18 cellular contexts compared by ENCODE assay signal in the genomic region with DNA sequence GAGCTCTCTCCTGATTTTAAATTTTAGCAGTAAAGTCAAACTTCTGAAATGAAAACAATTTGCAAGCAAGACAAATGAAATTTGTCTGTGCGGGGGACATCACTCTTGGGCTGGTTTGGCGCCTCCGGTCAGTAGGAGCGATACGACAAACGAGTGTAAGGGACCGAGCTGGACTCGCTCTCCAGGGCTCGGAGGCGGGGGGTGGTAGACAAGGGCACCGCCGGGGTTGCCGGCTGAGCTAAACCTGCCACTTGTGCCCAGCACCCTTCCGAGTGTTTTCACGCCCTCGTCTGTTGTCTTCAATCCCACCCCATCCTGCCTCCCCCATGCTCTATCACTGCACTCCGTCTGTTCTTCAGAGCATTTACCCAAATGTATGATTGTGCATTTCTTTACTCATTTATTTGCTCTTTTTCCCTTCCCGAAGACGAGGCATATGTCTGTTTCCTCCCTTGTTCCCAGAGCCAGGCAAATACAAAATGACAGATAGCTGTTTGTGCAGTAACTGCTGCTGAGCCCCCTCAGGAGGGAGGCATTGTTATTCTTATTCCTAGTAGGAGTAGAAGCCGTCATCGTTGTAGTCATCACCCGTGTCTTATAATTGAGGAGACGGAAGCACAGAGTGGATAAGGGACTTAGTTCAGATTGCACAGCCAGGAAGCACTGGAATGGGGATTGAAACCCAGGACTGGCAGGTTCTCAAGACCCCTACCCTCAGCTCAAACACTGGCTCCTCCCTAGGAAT.
DNase-seq lines count a peak whose midpoint lies in the region; ATAC-seq, FAIRE-seq and TF ChIP-seq lines count a peak whose summit lies in the region.
"Had no signal": no experiment of that assay in that cellular context is flagged by ENCODE, and none has a peak within 500 bp of the region (broad histone marks: within the 10 kb centered on the region; RNA-seq: fewer than 3 reads in every experiment).

No MANE protein-coding gene starts in this region.

- dilution Hi-C loops in IMR-90 (cut with HindIII; ENCODE audit: low sequenced_read_pairs, unreplicated experiment) (no loop called here), mammary epithelial cell (cut with HindIII; ENCODE audit: low sequenced_read_pairs) (no loop called here)

- BruUV-seq in IMR-90 (replicated peaks; lab: Mats Ljungman, UMichigan) (no TSS peak), K562 (replicated peaks; lab: Mats Ljungman, UMichigan) (no TSS peak), mammary epithelial cell (replicated peaks; lab: Mats Ljungman, UMichigan) (no TSS peak)

- no peak overlapping the region for H2BK20ac ChIP-seq in IMR-90 (ENCODE audit: low read depth, low read length)

- H4K8ac ChIP-seq in IMR-90 (ENCODE audit: low read depth in 2 of 2, low read length in 2 of 2) = no peak overlapping the region

- FAIRE-seq in K562 (lab: Jason Lieb, UNC) = no peak
- FAIRE-seq: GM12878, H1 had no signal

- H3K79me2 ChIP-seq in K562 (ENCODE audit: control insufficient read depth, insufficient read depth, low read length) (no peaks in the 10 kb centered on the region), mammary epithelial cell (ENCODE audit: insufficient read depth, low read length) (no peaks in the 10 kb centered on the region)

- H2AK5ac ChIP-seq in IMR-90 (ENCODE audit: low read depth, low read length) = no peak overlapping the region

- no peaks in the 10 kb centered on the region for H4K20me1 ChIP-seq in IMR-90 (ENCODE audit: insufficient read depth, low read length)
- peaks cover 4% of the 10 kb centered on the region; the same call in 1 of the 2 replicates for H4K20me1 ChIP-seq in K562 (replicated peaks; ENCODE audit: control insufficient read depth, insufficient read depth, low read length)
- H4K20me1 ChIP-seq in mammary epithelial cell (ENCODE audit: insufficient read depth, low read length) = no peaks in the 10 kb centered on the region

- H3K4me3 ChIP-seq in IMR-90 (ENCODE audit: insufficient read depth, low read depth, low read length) (no peak overlapping the region), K562 (no peak overlapping the region), upper lobe of right lung (no peak overlapping the region), mammary epithelial cell (replicated peaks in 1 of 3; ENCODE audit: insufficient read depth in 1 of 3, low read depth in 2 of 3, low read length in 3 of 3) (no peak overlapping the region)
- H3K4me3 ChIP-seq: GM12878 had no signal

- no peak for TF ChIP-seq CTCF in IMR-90 (conservative IDR thresholded peaks at IDR 0.05; ENCODE audit: low read depth, low read length)
- TF ChIP-seq CTCF in K562 (IDR thresholded peaks at IDR 0.05 in 2 of 3, conservative IDR thresholded peaks at IDR 0.05 in 1 of 3; ENCODE audit: insufficient read depth in 2 of 3, low read depth in 1 of 3, low read length in 3 of 3) = no peak
- no peak for TF ChIP-seq CTCF in upper lobe of right lung (IDR thresholded peaks at IDR 0.05)
- TF ChIP-seq CTCF in mammary epithelial cell (conservative IDR thresholded peaks at IDR 0.05 in 1 of 2, IDR thresholded peaks at IDR 0.05 in 1 of 2; ENCODE audit: extremely low read depth in 1 of 2, insufficient read depth in 1 of 2, low read depth in 1 of 2, low read length in 2 of 2) = no peak

- no peak overlapping the region; the same call in 1 of the 2 replicates for H3K23ac ChIP-seq in IMR-90 (ENCODE audit: low read depth, low read length)

- CTCF ChIA-PET in IMR-90 (lab: Yijun Ruan, JAX) = no interaction called here
- CTCF ChIA-PET in K562 (lab: Yijun Ruan, JAX; ENCODE audit: low intra/inter-chr PET ratio) = no interaction called here
- CTCF ChIA-PET in mammary epithelial cell (lab: Charles Lee; ENCODE audit: low non-redundant PET) = no interaction called here

- DNase-seq in IMR-90 (no peak), K562 (ENCODE audit: extremely low read depth in 1 of 4, low spot score in 3 of 4) (no peak), mesenteric fat pad (ENCODE audit: low spot score) (peak; percentile 64), upper lobe of right lung (peak; percentile 30), mammary epithelial cell (no peak), globus pallidus (ENCODE audit: low spot score) (no peak)
- no peak for DNase-seq in activated T-cell treated with anti-CD3 and anti-CD28 coated beads, Interleukin-2, amount 50 U/mL, for 24 hours
- DNase-seq: C1 segment of cervical spinal cord; CD8-positive, alpha-beta memory T cell; DMS53; EL; NCI-H1417; NCI-H187; NCI-H2107; NCI-H524; NCI-H82 had no signal

- peak overlapping the region; percentile 5; the same call in 1 of the 2 replicates for H3K4ac ChIP-seq in IMR-90 (ENCODE audit: low read depth, low read length)

- TF ChIP-seq EP300 in K562 (IDR thresholded peaks at IDR 0.05; ENCODE audit: low read length) = no peak

- H3K27ac Mint-ChIP-seq in activated T-cell treated with anti-CD3 and anti-CD28 coated beads, Interleukin-2, amount 50 U/mL, for 24 hours = no peak overlapping the region

- H3K36me3 ChIP-seq in IMR-90 (ENCODE audit: control insufficient read depth, insufficient read depth, low read length) = no peaks in the 10 kb centered on the region
- H3K36me3 ChIP-seq in K562 (ENCODE audit: control insufficient read depth, insufficient read depth, low read length) = no peaks in the 10 kb centered on the region
- H3K36me3 ChIP-seq in upper lobe of right lung = no peaks in the 10 kb centered on the region
- H3K36me3 ChIP-seq in mammary epithelial cell (ENCODE audit: insufficient read depth, low read length) = no peaks in the 10 kb centered on the region

- TF ChIP-seq RAD21 in IMR-90 (IDR thresholded peaks at IDR 0.05; ENCODE audit: low read length) = no peak
- TF ChIP-seq RAD21 in K562 (CRISPR knock-in tag; conservative IDR thresholded peaks at IDR 0.05 in 1 of 2, IDR thresholded peaks at IDR 0.05 in 1 of 2) = no peak

- ATAC-seq in IMR-90 (ENCODE audit: low read depth) (no peak), K562 (no peak), upper lobe of right lung (no peak)
- ATAC-seq: GM12878 had no signal

- no peak overlapping the region for H2AK9ac ChIP-seq in IMR-90 (replicated peaks; ENCODE audit: low read depth, low read length, poor library complexity)

- H3K27me3 ChIP-seq in IMR-90 (ENCODE audit: control insufficient read depth, insufficient read depth, low read length) (peaks cover 4% of the 10 kb centered on the region; the same call in 1 of the 2 replicates), K562 (ENCODE audit: control insufficient read depth in 2 of 2, insufficient read depth in 2 of 2, low read length in 2 of 2) (peaks cover 49 to 74% of the 10 kb centered on the region in 2 experiments), upper lobe of right lung (no peaks in the 10 kb centered on the region), mammary epithelial cell (ENCODE audit: insufficient read depth, low read length) (no peaks in the 10 kb centered on the region)

- H3K9me3 ChIP-seq in IMR-90 (ENCODE audit: control insufficient read depth, insufficient read depth, low read length) (no peaks in the 10 kb centered on the region), K562 (replicated peaks; ENCODE audit: control insufficient read depth, insufficient read depth, low read depth, low read length) (no peaks in the 10 kb centered on the region; the same call in 1 of the 2 replicates), upper lobe of right lung (no peaks in the 10 kb centered on the region), mammary epithelial cell (replicated peaks; ENCODE audit: insufficient read depth, low read length) (peaks cover 5% of the 10 kb centered on the region)

- H4K5ac ChIP-seq in IMR-90 (ENCODE audit: low read depth, low read length) = no peak overlapping the region

- TF ChIP-seq POLR2A in IMR-90 (IDR thresholded peaks at IDR 0.05; ENCODE audit: low read depth, low read length) (no peak), K562 (conservative IDR thresholded peaks at IDR 0.05) (no peak)

- H2BK15ac ChIP-seq in IMR-90 (ENCODE audit: low read depth, low read length) = no peak overlapping the region

- no peaks in the 10 kb centered on the region for H3K79me1 ChIP-seq in IMR-90 (ENCODE audit: low read depth in 1 of 2, low read length in 2 of 2)

- H3K9me1 ChIP-seq in IMR-90 (ENCODE audit: insufficient read depth, low read length) (0 out of 2 replicates have a peak, but pooled peaks cover 2% of the 10 kb centered on the region), K562 (ENCODE audit: control insufficient read depth, insufficient read depth, low read length) (no peaks in the 10 kb centered on the region)

- no peak overlapping the region for H4K91ac ChIP-seq in IMR-90 (ENCODE audit: insufficient read depth, low read depth, low read length)

- no peaks in the 10 kb centered on the region for H3K36me3 Mint-ChIP-seq in activated T-cell treated with anti-CD3 and anti-CD28 coated beads, Interleukin-2, amount 50 U/mL, for 24 hours (ENCODE audit: low read depth)
- H3K36me3 Mint-ChIP-seq: CD8-positive, alpha-beta memory T cell had no signal

- H3K27ac ChIP-seq in IMR-90 (ENCODE audit: insufficient read depth, low read length) (no peak overlapping the region), K562 (ENCODE audit: extremely low read depth, low read depth, low read length) (no peak overlapping the region), upper lobe of right lung (no peak overlapping the region), mammary epithelial cell (ENCODE audit: insufficient read depth, low read depth, low read length) (no peak overlapping the region)

- in situ Hi-C loops in IMR-90 (cut with MboI; ENCODE audit: low sequenced_read_pairs) (no loop called here), K562 (cut with MboI) (no loop called here), mammary epithelial cell (cut with MboI; ENCODE audit: low sequenced_read_pairs in 2 of 2) (no loop called here)

- peaks cover 40% of the 10 kb centered on the region for H3K27me3 Mint-ChIP-seq in activated T-cell treated with anti-CD3 and anti-CD28 coated beads, Interleukin-2, amount 50 U/mL, for 24 hours

- no peak overlapping the region for H2AFZ ChIP-seq in IMR-90 (replicated peaks; ENCODE audit: low read length, poor library complexity)
- no peak overlapping the region for H2AFZ ChIP-seq in K562 (ENCODE audit: low read depth, low read length)
- H2AFZ ChIP-seq in mammary epithelial cell (ENCODE audit: low read depth, low read length) = no peak overlapping the region

- no peak overlapping the region for H2BK120ac ChIP-seq in IMR-90 (ENCODE audit: low read depth, low read length)

- H3K9ac ChIP-seq in IMR-90 (ENCODE audit: low read depth, low read length) (no peak overlapping the region), K562 (ENCODE audit: insufficient read depth in 1 of 2, low read depth in 2 of 2, low read length in 2 of 2) (no peak overlapping the region), mammary epithelial cell (ENCODE audit: insufficient read depth, low read length) (no peak overlapping the region)

- H3K4me2 ChIP-seq in IMR-90 (ENCODE audit: low read depth, low read length) (no peak overlapping the region), K562 (ENCODE audit: insufficient read depth, low read length) (no peak overlapping the region), mammary epithelial cell (ENCODE audit: insufficient read depth, low read depth, low read length) (no peak overlapping the region)

- no peak overlapping the region for H3K56ac ChIP-seq in IMR-90 (ENCODE audit: extremely low read depth, insufficient read depth, low read length)

- H3K18ac ChIP-seq in IMR-90 (ENCODE audit: low read depth, low read length) = no peak overlapping the region

- no peaks in the 10 kb centered on the region for H3K4me1 Mint-ChIP-seq in activated T-cell treated with anti-CD3 and anti-CD28 coated beads, Interleukin-2, amount 50 U/mL, for 24 hours (ENCODE audit: low read depth)
- H3K4me1 Mint-ChIP-seq: CD8-positive, alpha-beta memory T cell had no signal

- 92% methylated on average over 13 of the region's 23 CpGs; no CpG with 5 or more reads in 1 of the 2 experiments for WGBS in IMR-90 (ENCODE audit: extremely low coverage in 2 of 2, insufficient read length in 1 of 2), 2 experiments
- WGBS in K562 (ENCODE audit: insufficient coverage, low coverage, missing lambda C conversion rate) = 4% methylated on average over 20 of the region's 23 CpGs
- 93% methylated on average over 18 of the region's 23 CpGs for WGBS in mammary epithelial cell (ENCODE audit: low coverage, missing lambda C conversion rate)

- no peak overlapping the region for H3K14ac ChIP-seq in IMR-90 (replicated peaks; ENCODE audit: low read depth, low read length)

- peaks cover 14% of the 10 kb centered on the region for H3K9me3 Mint-ChIP-seq in activated T-cell treated with anti-CD3 and anti-CD28 coated beads, Interleukin-2, amount 50 U/mL, for 24 hours

- POLR2A ChIA-PET in IMR-90 (lab: Charles Lee; ENCODE audit: unreplicated experiment) (no interaction called here), K562 (lab: Yijun Ruan, JAX) (interaction anchor here (0.6 kb wide), 1 partner anchor 64 kb away, joined by 3 read pairs; no protein-coding TSS in a partner anchor)

- H2BK5ac ChIP-seq in IMR-90 (ENCODE audit: low read depth, low read length, poor library complexity, severe bottlenecking) = no peak overlapping the region

- H3K4me1 ChIP-seq in IMR-90 (ENCODE audit: control insufficient read depth, insufficient read depth, low read length) (no peaks in the 10 kb centered on the region), K562 (replicated peaks in 1 of 2; ENCODE audit: control insufficient read depth in 2 of 2, insufficient read depth in 2 of 2, low read length in 2 of 2) (no peaks in the 10 kb centered on the region; a peak in 2 of 5 replicates), upper lobe of right lung (no peaks in the 10 kb centered on the region), mammary epithelial cell (ENCODE audit: insufficient read depth, low read length) (no peaks in the 10 kb centered on the region)

- no peak overlapping the region for H3K4me3 Mint-ChIP-seq in activated T-cell treated with anti-CD3 and anti-CD28 coated beads, Interleukin-2, amount 50 U/mL, for 24 hours
- H3K4me3 Mint-ChIP-seq: CD8-positive, alpha-beta memory T cell had no signal

- intact Hi-C loops in IMR-90 (cut with micrococcal nuclease) = no loop called here
- intact Hi-C loops in K562 (cut with micrococcal nuclease) = no loop called here
- intact Hi-C loops in upper lobe of right lung (cut with DNase I) = no loop called here
- intact Hi-C loops in mammary epithelial cell (cut with micrococcal nuclease) = no loop called here

Comparison
In these comparisons a context has a peak if more than half of its experiments do, and no peak if none do; other contexts are left out.
1. DNase-seq: peak in mesenteric fat pad (single experiment) and upper lobe of right lung (single experiment); none in IMR-90 (single experiment), K562 (0 of 4), mammary epithelial cell (single experiment), globus pallidus (single experiment) and activated T-cell treated with anti-CD3 and anti-CD28 coated beads, Interleukin-2, amount 50 U/mL, for 24 hours (single experiment).